20 cellular contexts compared by ENCODE assay signal in genomic region chr1:10856863-10857598, GRCh38.
"Had no signal": no experiment of that assay in that cellular context is flagged by ENCODE, and none has a peak within 500 bp of the region (broad histone marks: within the 10 kb centered on the region; RNA-seq: fewer than 3 reads in every experiment).

No MANE protein-coding gene starts in this region.

- H3K4me1 Mint-ChIP-seq: activated B cell treated with CpG ODN at 0.5 μM for 24 hours, T-cell had no signal

- ATAC-seq: lower lobe of right lung, right lobe of liver, SK-N-SH treated with all-trans-retinoic acid at 6 μM for 48 hours, T-cell had no signal

- H3K27me3 Mint-ChIP-seq: T-cell had no signal

- H3K4me1 ChIP-seq: ascending aorta, breast epithelium, lower lobe of right lung had no signal

- H3K4me3 ChIP-seq: ascending aorta, breast epithelium, lower lobe of right lung, right lobe of liver, tibial artery had no signal

- H3K27ac ChIP-seq: ascending aorta, breast epithelium, lower lobe of right lung, right lobe of liver, tibial artery had no signal

- H3K9me3 Mint-ChIP-seq: T-cell had no signal

- H3K27me3 ChIP-seq: ascending aorta, breast epithelium, right lobe of liver had no signal

- H3K36me3 Mint-ChIP-seq: T-cell had no signal

- DNase-seq: activated B cell treated with CpG ODN at 0.5 μM for 24 hours; activated CD4-positive, alpha-beta T cell treated with anti-CD3 and anti-CD28 coated beads for 48 hours; activated CD8-positive, alpha-beta memory T cell treated with anti-CD3 and anti-CD28 coated beads, Interleukin-2, amount 50 U/mL, for 4 hours; activated effector memory CD4-positive, alpha-beta T cell treated with anti-CD3 and anti-CD28 coated beads, Interleukin-2, amount 50 U/mL, for 16 hours; activated naive CD4-positive, alpha-beta T cell treated with anti-CD3 and anti-CD28 coated beads, Interleukin-2, amount 50 U/mL, for 16 hours; activated T-cell treated with anti-CD3 and anti-CD28 coated beads, Interleukin-2, amount 50 U/mL, for 48 hours; effector CD4-positive, alpha-beta T cell; lower lobe of right lung; nephron progenitor cell; right lobe of liver; stimulated activated CD4-positive, alpha-beta T cell treated with anti-CD3 and anti-CD28 coated beads, Interleukin-4, amount 100 ng/mL, for 4 hours; stimulated activated naive CD4-positive, alpha-beta T cell treated with Interleukin-2 at 50 U/mL for 16 hours; substantia nigra; T-cell; tibial artery had no signal

- H3K9me3 ChIP-seq: ascending aorta, breast epithelium, lower lobe of right lung, right lobe of liver, tibial artery had no signal

- H3K36me3 ChIP-seq: ascending aorta, breast epithelium, lower lobe of right lung, right lobe of liver, tibial artery had no signal

- H3K4me3 Mint-ChIP-seq: activated B cell treated with CpG ODN at 0.5 μM for 24 hours, nephron progenitor cell, T-cell had no signal

- H3K27ac Mint-ChIP-seq: activated B cell treated with CpG ODN at 0.5 μM for 24 hours, nephron progenitor cell, T-cell had no signal

- FAIRE-seq: frontal cortex, urothelium cell line had no signal
